17 cellular contexts compared by ENCODE assay signal in genomic region chr6:3532296-3532916, GRCh38.
A peak's percentile ranks its signal among the peaks of the same experiment; 100 is the strongest.
DNase-seq lines count a peak whose midpoint lies in the region; ATAC-seq, FAIRE-seq and TF ChIP-seq lines count a peak whose summit lies in the region.
"Had no signal": no experiment of that assay in that cellular context is flagged by ENCODE, and none has a peak within 500 bp of the region (broad histone marks: within the 10 kb centered on the region; RNA-seq: fewer than 3 reads in every experiment).

No MANE protein-coding gene starts in this region.

- H3K27me3 ChIP-seq in HepG2 (ENCODE audit: control insufficient read depth in 1 of 2, insufficient read depth in 2 of 2, low read length in 2 of 2) (peaks cover 5 to 72% of the 10 kb centered on the region in 2 experiments; a peak in 3 of 5 replicates), right lobe of liver (no peaks in the 10 kb centered on the region), osteoblast (ENCODE audit: insufficient read depth, low read length) (no peaks in the 10 kb centered on the region)
- H3K27me3 ChIP-seq: BLaER1 had no signal

- WGBS in HepG2 (ENCODE audit: low lambda C conversion rate), result 36% methylated on average over 5 of the region's 5 CpGs
- WGBS in right lobe of liver (ENCODE audit: insufficient coverage, low coverage, low lambda C conversion rate, missing lambda C conversion rate), result 70% methylated on average over 5 of the region's 5 CpGs

- no peak for TF ChIP-seq EP300 in HepG2 (IDR thresholded peaks at IDR 0.05; ENCODE audit: low read depth in 2 of 2, low read length in 2 of 2)
- no peak for TF ChIP-seq EP300 in HepG2 (CRISPR knock-in tag; IDR thresholded peaks at IDR 0.05; ENCODE audit: borderline replicate concordance)

- H3K4me3 ChIP-seq in HepG2 (replicated peaks in 1 of 3; ENCODE audit: insufficient read depth in 1 of 3, low read depth in 2 of 3, low read length in 3 of 3) (no peak overlapping the region), right lobe of liver (no peak overlapping the region), osteoblast (ENCODE audit: insufficient read depth, low read length) (no peak overlapping the region)
- H3K4me3 ChIP-seq: BLaER1 had no signal

- intact Hi-C loops in HepG2 (cut with micrococcal nuclease; ENCODE audit: unreplicated experiment) (no loop called here), right lobe of liver (cut with DNase I) (no loop called here)

- H3K9me3 ChIP-seq in HepG2 (ENCODE audit: low read length), result no peaks in the 10 kb centered on the region
- H3K9me3 ChIP-seq in right lobe of liver, result no peaks in the 10 kb centered on the region
- H3K9me3 ChIP-seq in osteoblast (ENCODE audit: low read depth, low read length), result no peaks in the 10 kb centered on the region
- H3K9me3 ChIP-seq: BLaER1 had no signal

- H4K20me1 ChIP-seq in HepG2 (ENCODE audit: insufficient read depth, low read length) (no peaks in the 10 kb centered on the region), osteoblast (ENCODE audit: insufficient read depth, low read length) (no peaks in the 10 kb centered on the region)
- H4K20me1 ChIP-seq: BLaER1 had no signal

- H2AFZ ChIP-seq in HepG2 (ENCODE audit: low read length) (no peak overlapping the region), osteoblast (ENCODE audit: low read length) (peak overlapping the region; percentile 25)

- 0 out of 2 replicates have a peak, but pooled peaks cover 3% of the 10 kb centered on the region for H3K4me1 ChIP-seq in HepG2 (ENCODE audit: insufficient read depth, low read length)
- no peaks in the 10 kb centered on the region for H3K4me1 ChIP-seq in right lobe of liver
- H3K4me1 ChIP-seq in osteoblast (ENCODE audit: insufficient read depth, low read length), result peaks cover 15% of the 10 kb centered on the region

- no peak overlapping the region for H3K4me2 ChIP-seq in HepG2 (ENCODE audit: low read depth, low read length)
- no peak overlapping the region for H3K4me2 ChIP-seq in osteoblast (ENCODE audit: insufficient read depth, low read length)

- TF ChIP-seq CTCF in HepG2 (CRISPR knock-in tag; IDR thresholded peaks at IDR 0.05), result no peak
- no peak for TF ChIP-seq CTCF in right lobe of liver (IDR thresholded peaks at IDR 0.05)
- no peak for TF ChIP-seq CTCF in osteoblast (IDR thresholded peaks at IDR 0.05; ENCODE audit: extremely low read depth, low read depth, low read length)

- TF ChIP-seq POLR2A in HepG2 (IDR thresholded peaks at IDR 0.05; ENCODE audit: insufficient read depth in 1 of 2, low read depth in 2 of 2, low read length in 2 of 2) (no peak), right lobe of liver (IDR thresholded peaks at IDR 0.05) (no peak)

- H3K27ac ChIP-seq in HepG2 (ENCODE audit: extremely low read length, insufficient read depth, low read length), result no peak overlapping the region
- no peak overlapping the region for H3K27ac ChIP-seq in right lobe of liver
- no peak overlapping the region for H3K27ac ChIP-seq in osteoblast (ENCODE audit: low read depth, low read length)
- H3K27ac ChIP-seq: BLaER1 had no signal

- H3K9ac ChIP-seq in HepG2 (ENCODE audit: insufficient read depth, low read depth, low read length), result no peak overlapping the region
- H3K9ac ChIP-seq: BLaER1 had no signal

- no peaks in the 10 kb centered on the region for H3K36me3 ChIP-seq in HepG2 (replicated peaks in 1 of 2; ENCODE audit: control insufficient read depth in 1 of 2, insufficient read depth in 2 of 2, low read length in 2 of 2)
- H3K36me3 ChIP-seq in right lobe of liver, result no peaks in the 10 kb centered on the region
- no peaks in the 10 kb centered on the region for H3K36me3 ChIP-seq in osteoblast (ENCODE audit: insufficient read depth, low read length)
- H3K36me3 ChIP-seq: BLaER1 had no signal

- TF ChIP-seq RAD21 in HepG2 (CRISPR knock-in tag; IDR thresholded peaks at IDR 0.05), result no peak

- H3K79me2 ChIP-seq in HepG2 (ENCODE audit: insufficient read depth, low read length) (no peaks in the 10 kb centered on the region), osteoblast (ENCODE audit: insufficient read depth, low read length) (no peaks in the 10 kb centered on the region)

- DNase-seq in HepG2 (ENCODE audit: low spot score), result no peak
- DNase-seq in right lobe of liver, result no peak
- DNase-seq in islet precursor cell, result peak; percentile 39
- DNase-seq in osteoblast (ENCODE audit: insufficient read length, low spot score, missing footprints), result peak; percentile 66
- no peak for DNase-seq in hippocampal formation (lab: John Stamatoyannopoulos, UW)
- DNase-seq in NCI-H2171 (lab: John Stamatoyannopoulos, UW), result no peak
- DNase-seq: 8988T; CD4-positive, alpha-beta memory T cell; DMS153; DMS79 treated with DMSO at 0.1 percent for 48 hours; GF-D8; GOT3; H7; HFFc6 had no signal

- POLR2A ChIA-PET in HepG2 (lab: Yijun Ruan, JAX), result no interaction called here

- BruUV-seq in HepG2 (replicated peaks; lab: Mats Ljungman, UMichigan), result no TSS peak

- FAIRE-seq in HepG2 (lab: Jason Lieb, UNC), result no peak

- ATAC-seq in HepG2 (no peak), right lobe of liver (no peak), HG03439 (IDR thresholded peaks at IDR 0.05; ENCODE audit: unreplicated experiment) (no peak)
- ATAC-seq: HCT116 had no signal

- in situ Hi-C loops in HepG2 (cut with HindIII; ENCODE audit: extremely low pct_ligation_motif_present, low pct_unique_long_range_greater_than_20kb), result no loop called here

- CTCF ChIA-PET in HepG2 (lab: Yijun Ruan, JAX; ENCODE audit: low intra/inter-chr PET ratio, low total read pairs), result no interaction called here

TF ChIP-seq in HepG2, 621 proteins besides CTCF, POLR2A, EP300 and RAD21:
- TF ChIP-seq, protein P1, sequence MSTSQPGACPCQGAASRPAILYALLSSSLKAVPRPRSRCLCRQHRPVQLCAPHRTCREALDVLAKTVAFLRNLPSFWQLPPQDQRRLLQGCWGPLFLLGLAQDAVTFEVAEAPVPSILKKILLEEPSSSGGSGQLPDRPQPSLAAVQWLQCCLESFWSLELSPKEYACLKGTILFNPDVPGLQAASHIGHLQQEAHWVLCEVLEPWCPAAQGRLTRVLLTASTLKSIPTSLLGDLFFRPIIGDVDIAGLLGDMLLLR (CRISPR knock-in tag; IDR thresholded peaks at IDR 0.05), result no peak
- TF ChIP-seq ZNF256 (CRISPR knock-in tag; conservative IDR thresholded peaks at IDR 0.05), result peak; percentile 92

Comparison
In these comparisons a context has a peak if more than half of its experiments do, and no peak if none do; other contexts are left out.
1. DNase-seq: peak in islet precursor cell (single experiment) and osteoblast (single experiment); none in HepG2 (single experiment), right lobe of liver (0 of 3), hippocampal formation (0 of 2) and NCI-H2171 (single experiment).